Comparison of ENCODE assay signal across 21 cellular contexts in genomic region chr7:25249772-25250171, GRCh38. TPM values are rescaled to one million over a fixed set of nuclear protein-coding genes. Genes with fewer than 3 reads are reported as not detected.
A peak's percentile ranks its signal among the peaks of the same experiment; 100 is the strongest.
DNase-seq lines count a peak whose midpoint lies in the region; TF ChIP-seq lines count a peak whose summit lies in the region.
"Had no signal": no experiment of that assay in that cellular context is flagged by ENCODE, and none has a peak within 500 bp of the region (broad histone marks: within the 10 kb centered on the region; RNA-seq: fewer than 3 reads in every experiment).

No MANE protein-coding gene starts in this region.

- H3K36me3 ChIP-seq in hepatocyte (replicated peaks; ENCODE audit: insufficient read depth, low read depth) (no peaks in the 10 kb centered on the region), liver (ENCODE audit: control insufficient read depth in 4 of 4, insufficient read depth in 3 of 4, low read depth in 1 of 4, low read length in 3 of 4) (no peaks in the 10 kb centered on the region)
- H3K36me3 ChIP-seq: BLaER1 treated with 17β-estradiol and CSF1 and Interleukin-3, amounts not matched to agents 10 nM and 100 nM had no signal

- H3K4me3 ChIP-seq in hepatocyte (no peak overlapping the region), liver (ENCODE audit: low read depth in 1 of 3, low read length in 3 of 3) (no peak overlapping the region)
- H3K4me3 ChIP-seq: A549; BLaER1 treated with 17β-estradiol and CSF1 and Interleukin-3, amounts not matched to agents 10 nM and 100 nM had no signal

- WGBS in hepatocyte (ENCODE audit: low lambda C conversion rate, missing lambda C conversion rate): 78% methylated on average over 3 of the region's 3 CpGs
- WGBS in liver: 38% methylated on average over 3 of the region's 3 CpGs

- H3K9me3 ChIP-seq in hepatocyte (ENCODE audit: low read depth) (no peaks in the 10 kb centered on the region), liver (ENCODE audit: control insufficient read depth in 4 of 4, low read length in 3 of 4) (no peaks in the 10 kb centered on the region)
- H3K9me3 ChIP-seq: A549; BLaER1 treated with 17β-estradiol and CSF1 and Interleukin-3, amounts not matched to agents 10 nM and 100 nM had no signal

- H3K27ac ChIP-seq in hepatocyte (no peak overlapping the region), liver (ENCODE audit: low read depth in 1 of 2, low read length in 2 of 2) (no peak overlapping the region)
- H3K27ac ChIP-seq: A549; BLaER1 treated with 17β-estradiol and CSF1 and Interleukin-3, amounts not matched to agents 10 nM and 100 nM; HL-60 had no signal

- peak; percentile 6 for DNase-seq in HuH-7.5 (ENCODE audit: low spot score)
- peak; percentile 13 for DNase-seq in hepatocyte (ENCODE audit: low spot score)
- DNase-seq in A172 (ENCODE audit: low spot score): no peak
- DNase-seq in T1000 (lab: John Stamatoyannopoulos, UW): no peak
- DNase-seq in activated T-cell treated with anti-CD3 and anti-CD28 coated beads for 4 hours: no peak
- DNase-seq: AML-193; CD4-positive, CD25-positive, alpha-beta regulatory T cell; CD8-positive, alpha-beta memory T cell; COR-L47; DMS 273 treated with DMSO at 0.1 percent for 48 hours; GDM1; GOT3; H7; HFFc6; KG1 had no signal

- H3K4me2 ChIP-seq in hepatocyte: no peak overlapping the region
- H3K4me2 ChIP-seq: A549 had no signal

- no peaks in the 10 kb centered on the region for H3K27me3 ChIP-seq in hepatocyte
- no peaks in the 10 kb centered on the region for H3K27me3 ChIP-seq in liver (ENCODE audit: control insufficient read depth in 4 of 4, insufficient read depth in 4 of 4, low read length in 3 of 4)
- H3K27me3 ChIP-seq: BLaER1 treated with 17β-estradiol and CSF1 and Interleukin-3, amounts not matched to agents 10 nM and 100 nM had no signal

- no peak overlapping the region for H3K9ac ChIP-seq in liver (ENCODE audit: low read depth in 1 of 2, low read length in 2 of 2)
- H3K9ac ChIP-seq: BLaER1 treated with 17β-estradiol and CSF1 and Interleukin-3, amounts not matched to agents 10 nM and 100 nM had no signal

- H4K20me1 ChIP-seq in hepatocyte (ENCODE audit: insufficient read depth, poor library complexity, severe bottlenecking): no peaks in the 10 kb centered on the region
- H4K20me1 ChIP-seq: BLaER1 treated with 17β-estradiol and CSF1 and Interleukin-3, amounts not matched to agents 10 nM and 100 nM had no signal

- no peaks in the 10 kb centered on the region for H3K4me1 ChIP-seq in hepatocyte (ENCODE audit: insufficient read depth)
- H3K4me1 ChIP-seq in liver (ENCODE audit: control insufficient read depth in 4 of 4, insufficient read depth in 4 of 4, low read length in 3 of 4): no peaks in the 10 kb centered on the region
- H3K4me1 ChIP-seq: A549 had no signal

- no peaks in the 10 kb centered on the region for H3K79me2 ChIP-seq in hepatocyte

- no peak for TF ChIP-seq RAD21 in liver (IDR thresholded peaks at IDR 0.05)

- H3K9me2 ChIP-seq in hepatocyte (replicated peaks; ENCODE audit: insufficient read depth): no peaks in the 10 kb centered on the region

- no peak overlapping the region for H2AFZ ChIP-seq in hepatocyte

- no peak for TF ChIP-seq CTCF in hepatocyte (IDR thresholded peaks at IDR 0.05; ENCODE audit: poor library complexity)
- TF ChIP-seq CTCF in liver (IDR thresholded peaks at IDR 0.05; ENCODE audit: low read depth, low read length, missing input control): no peak

TF ChIP-seq in liver, 16 proteins besides CTCF, POLR2A, EP300 and RAD21:
- TF ChIP-seq HNF4G (IDR thresholded peaks at IDR 0.05): peak; percentile 49
- no peak for TF ChIP-seq ATF3 (IDR thresholded peaks at IDR 0.05)
- peak; percentile 97 for TF ChIP-seq FOXA1 (IDR thresholded peaks at IDR 0.05)
- peak in 1 of 2 donors; percentile 71 for TF ChIP-seq RXRA (IDR thresholded peaks at IDR 0.05)
- peak; percentile 89 to 98 for TF ChIP-seq HNF4A (conservative IDR thresholded peaks at IDR 0.05)
- peak; percentile 99 for TF ChIP-seq FOXA2 (IDR thresholded peaks at IDR 0.05)
- TF ChIP-seq REST (IDR thresholded peaks at IDR 0.05): peak; percentile 65
- no peak for TF ChIP-seq TAF1 (conservative IDR thresholded peaks at IDR 0.05)
- TF ChIP-seq JUND (IDR thresholded peaks at IDR 0.05): peak in 1 of 2 donors; percentile 43
- TF ChIP-seq GABPA (IDR thresholded peaks at IDR 0.05 in 1 of 2, conservative IDR thresholded peaks at IDR 0.05 in 1 of 2): no peak
- TF ChIP-seq ZBTB33 (IDR thresholded peaks at IDR 0.05): peak; percentile 38
- TF ChIP-seq MAX (IDR thresholded peaks at IDR 0.05): peak; percentile 50
- no peak for TF ChIP-seq EGR1 (IDR thresholded peaks at IDR 0.05; ENCODE audit: low read depth in 2 of 2)
- peak; percentile 88 for TF ChIP-seq SP1 (IDR thresholded peaks at IDR 0.05)
- TF ChIP-seq YY1 (IDR thresholded peaks at IDR 0.05): peak; percentile 85
- TF ChIP-seq NR2F2 (IDR thresholded peaks at IDR 0.05): no peak

RNA-seq across cellular contexts. Expression of gene NPVF, which starts 21.5 kb away (rescaled TPM):
- total RNA-seq in hepatocyte (not detected in 2 replicates), liver (not detected)
- polyA plus RNA-seq in hepatocyte (not detected in 2 replicates), liver (not detected)
- not detected in 2 replicates for total RNA-seq in A172 (2014; rRNA removed; shearing (Covaris generic))
- total RNA-seq: CD4-positive, CD25-positive, alpha-beta regulatory T cell; CD8-positive, alpha-beta memory T cell; Daoy; H7; HFFc6; HT1080 had no signal
- polyA plus RNA-seq: A549; CD4-positive, CD25-positive, alpha-beta regulatory T cell; CD8-positive, alpha-beta memory T cell had no signal

Comparison
In these comparisons a context has a peak if more than half of its experiments do, and no peak if none do; other contexts are left out.
1. DNase-seq: peak in HuH-7.5 (single experiment) and hepatocyte (single experiment); none in A172 (single experiment), T1000 (single experiment) and activated T-cell treated with anti-CD3 and anti-CD28 coated beads for 4 hours (single experiment).